22 cellular contexts compared by ENCODE assay signal in genomic region chr13:53089951-53090350, GRCh38.
"Had no signal": no experiment of that assay in that cellular context is flagged by ENCODE, and none has a peak within 500 bp of the region (broad histone marks: within the 10 kb centered on the region; RNA-seq: fewer than 3 reads in every experiment).

No MANE protein-coding gene starts in this region.

- H3K27me3 ChIP-seq: dorsolateral prefrontal cortex, esophagus muscularis mucosa, foreskin keratinocyte, gastroesophageal sphincter, heart left ventricle, hepatocyte had no signal

- DNase-seq: dermis blood vessel endothelial cell; dorsolateral prefrontal cortex; effector CD4-positive, alpha-beta T cell; effector memory CD4-positive, alpha-beta T cell; foreskin keratinocyte; heart left ventricle; hypothalamus; immature natural killer cell; islet precursor cell; kidney; kidney glomerular epithelial cell; left colon; left ventricle myocardium inferior; lower lobe of right lung; mesenchymal stem cell; mucosa of descending colon; naive B cell had no signal

- H3K4me1 ChIP-seq: foreskin keratinocyte, gastroesophageal sphincter, lower lobe of right lung had no signal

- H2AFZ ChIP-seq: hepatocyte had no signal

- H3K27ac ChIP-seq: coronary artery, esophagus muscularis mucosa, foreskin keratinocyte, gastroesophageal sphincter, heart left ventricle, hepatocyte, left ventricle myocardium inferior, lower lobe of right lung had no signal

- H3K79me2 ChIP-seq: hepatocyte had no signal

- H3K4me3 ChIP-seq: coronary artery, dorsolateral prefrontal cortex, esophagus muscularis mucosa, gastroesophageal sphincter, heart left ventricle, hepatocyte, left ventricle myocardium inferior, lower lobe of right lung, mucosa of descending colon had no signal

- H3K36me3 ChIP-seq: esophagus muscularis mucosa, gastroesophageal sphincter, heart left ventricle, left ventricle myocardium inferior, lower lobe of right lung had no signal

- H3K9me3 ChIP-seq: esophagus muscularis mucosa, gastroesophageal sphincter, heart left ventricle, lower lobe of right lung, mucosa of descending colon had no signal

- ATAC-seq: foreskin keratinocyte, gastroesophageal sphincter, heart left ventricle, left colon, left lobe of liver, lower lobe of right lung, mucosa of descending colon had no signal

- H3K4me2 ChIP-seq: hepatocyte had no signal
